21 cellular contexts compared by ENCODE assay signal in the genomic region with DNA sequence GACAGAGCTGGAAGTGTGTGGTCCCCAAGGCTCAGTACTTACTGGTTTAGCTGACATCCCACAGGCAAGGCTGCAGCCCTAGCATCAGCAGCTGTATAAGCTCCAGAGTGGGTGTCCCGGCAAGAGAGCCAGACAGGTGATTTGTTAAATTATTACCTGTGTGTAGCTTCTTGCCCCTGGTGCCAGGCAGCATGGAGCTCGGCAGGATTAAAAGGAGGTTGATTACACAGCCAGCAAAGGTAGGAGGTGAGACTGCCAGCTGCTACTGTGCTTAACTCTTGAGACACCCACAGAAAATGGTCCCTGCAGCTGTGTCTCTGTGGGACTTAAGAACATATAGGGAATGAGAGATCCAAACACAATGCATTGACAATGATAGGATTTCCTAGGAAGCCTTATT. TPM values are rescaled to one million over a fixed set of nuclear protein-coding genes. Genes with fewer than 3 reads are reported as not detected.
DNase-seq lines count a peak whose midpoint lies in the region; ATAC-seq, FAIRE-seq and TF ChIP-seq lines count a peak whose summit lies in the region.
"Had no signal": no experiment of that assay in that cellular context is flagged by ENCODE, and none has a peak within 500 bp of the region (broad histone marks: within the 10 kb centered on the region; RNA-seq: fewer than 3 reads in every experiment).

No MANE protein-coding gene starts in this region.

- H3K4me1 Mint-ChIP-seq in nephron = peaks cover 44% of the 10 kb centered on the region

- no peak overlapping the region for H3K4me3 Mint-ChIP-seq in nephron
- H3K4me3 Mint-ChIP-seq: HFFc6 had no signal

- no peak for FAIRE-seq in A549 (lab: Jason Lieb, UNC)
- FAIRE-seq: GM12892 had no signal

- H3K9me3 Mint-ChIP-seq in nephron = no peaks in the 10 kb centered on the region
- H3K9me3 Mint-ChIP-seq: HFFc6 had no signal

- H3K9me3 ChIP-seq in A549 (peaks cover 12% of the 10 kb centered on the region; the same call in 2 of the 3 replicates), colonic mucosa (no peaks in the 10 kb centered on the region), mucosa of descending colon (no peaks in the 10 kb centered on the region), ovary (no peaks in the 10 kb centered on the region), WERI-Rb-1 (ENCODE audit: severe bottlenecking) (no peaks in the 10 kb centered on the region), lower lobe of right lung (no peaks in the 10 kb centered on the region)
- H3K9me3 ChIP-seq: MG63 had no signal

- WGBS in A549 (ENCODE audit: missing lambda C conversion rate) = 50% methylated on average over 2 of the region's 2 CpGs
- 54 to 81% (median 74%) methylated on average over 2 of the region's 2 CpGs for WGBS in ovary, 3 donors

- H3K27ac ChIP-seq in A549 (peak overlapping the region; percentile 73 to 87), colonic mucosa (peak overlapping the region; percentile 19), ovary (no peak overlapping the region), WERI-Rb-1 (no peak overlapping the region), lower lobe of right lung (no peak overlapping the region)
- H3K27ac ChIP-seq: RWPE1 had no signal

- H3K4me1 ChIP-seq in A549 (peaks cover 96% of the 10 kb centered on the region), colonic mucosa (peaks cover 22% of the 10 kb centered on the region), mucosa of descending colon (ENCODE audit: low read depth) (peaks cover 44% of the 10 kb centered on the region), ovary (ENCODE audit: insufficient read depth) (no peaks in the 10 kb centered on the region), lower lobe of right lung (peaks cover 46% of the 10 kb centered on the region)

- intact Hi-C loops in colonic mucosa (cut with DNase I) (no loop called here), mucosa of descending colon (cut with DNase I, micrococcal nuclease) (no loop called here), ovary (cut with DNase I) (no loop called here), lower lobe of right lung (cut with DNase I) (no loop called here)

- H3K27ac Mint-ChIP-seq in nephron = peak overlapping the region in 2 of 3 experiments; percentile 21 to 56
- H3K27ac Mint-ChIP-seq: HFFc6 had no signal

- H3K4me2 ChIP-seq in A549 = peak overlapping the region; percentile 85

- TF ChIP-seq EP300 in A549 (IDR thresholded peaks at IDR 0.05) = no peak
- no peak for TF ChIP-seq EP300 in ovary (IDR thresholded peaks at IDR 0.05)

- no peaks in the 10 kb centered on the region for H3K27me3 Mint-ChIP-seq in nephron (ENCODE audit: low read depth)

- no peak for TF ChIP-seq RAD21 in A549 (conservative IDR thresholded peaks at IDR 0.05 in 1 of 2, IDR thresholded peaks at IDR 0.05 in 1 of 2)

- H3K36me3 Mint-ChIP-seq in nephron (ENCODE audit: low read depth) = no peaks in the 10 kb centered on the region

- TF ChIP-seq POLR2A in A549 (IDR thresholded peaks at IDR 0.05; ENCODE audit: low read length) (no peak), ovary (IDR thresholded peaks at IDR 0.05) (no peak)

- POLR2A ChIA-PET in A549 (lab: Yijun Ruan, JAX) = no interaction called here

- DNase-seq in A549 (ENCODE audit: low read depth in 1 of 2, low spot score in 1 of 2) (no peak), NCI-H69 (lab: John Stamatoyannopoulos, UW) (peak; percentile 96), colonic mucosa (no peak), mucosa of descending colon (no peak), ovary (no peak), WERI-Rb-1 (no peak), lower lobe of right lung (no peak)
- DNase-seq: C1 segment of cervical spinal cord, DMS 273 treated with DMSO at 0.1 percent for 48 hours, GDM1, GOT3, HFFc6, Karpas-422, MG63, NCI-H1092, NCI-H1694, NCI-H526 treated with DMSO at 0.1 percent for 48 hours, OCI-M1 had no signal

- CTCF ChIA-PET in A549 (lab: Yijun Ruan, JAX) = interaction anchor here (0.9 to 2.6 kb wide), 5 partner anchors 9 to 111 kb away, joined by 3 to 8 read pairs (median 5); no protein-coding TSS in a partner anchor

- ATAC-seq in A549 = 0 out of 6 replicates have a peak, but pooled peaks of 1 of the 2 experiments have one; percentile 6
- ATAC-seq in mucosa of descending colon = no peak
- no peak for ATAC-seq in lower lobe of right lung

- TF ChIP-seq CTCF in A549 (IDR thresholded peaks at IDR 0.05) (no peak), colonic mucosa (IDR thresholded peaks at IDR 0.05) (no peak), nephron (IDR thresholded peaks at IDR 0.05; ENCODE audit: unreplicated experiment in 3 of 3) (no peak), mucosa of descending colon (IDR thresholded peaks at IDR 0.05) (no peak), ovary (IDR thresholded peaks at IDR 0.05) (no peak), WERI-Rb-1 (IDR thresholded peaks at IDR 0.05; ENCODE audit: low read depth, low read length) (no peak), lower lobe of right lung (IDR thresholded peaks at IDR 0.05) (no peak)

- H3K4me3 ChIP-seq in A549 = no peak overlapping the region
- no peak overlapping the region for H3K4me3 ChIP-seq in colonic mucosa
- H3K4me3 ChIP-seq in mucosa of descending colon = no peak overlapping the region
- H3K4me3 ChIP-seq in ovary = no peak overlapping the region
- H3K4me3 ChIP-seq in WERI-Rb-1 (ENCODE audit: low read depth, low read length) = no peak overlapping the region
- H3K4me3 ChIP-seq in lower lobe of right lung = no peak overlapping the region
- H3K4me3 ChIP-seq: MG63 had no signal

- peak overlapping the region in 1 of 2 donors; percentile 66 for H3K9ac ChIP-seq in colonic mucosa (ENCODE audit: low read depth in 2 of 2, low read length in 2 of 2)

- H3K27me3 ChIP-seq in colonic mucosa (no peaks in the 10 kb centered on the region), ovary (no peaks in the 10 kb centered on the region), WERI-Rb-1 (ENCODE audit: insufficient read depth, low read depth, severe bottlenecking) (no peaks in the 10 kb centered on the region), lower lobe of right lung (ENCODE audit: low read depth) (no peaks in the 10 kb centered on the region)
- H3K27me3 ChIP-seq: MG63 had no signal

- H3K36me3 ChIP-seq in colonic mucosa = no peaks in the 10 kb centered on the region
- H3K36me3 ChIP-seq in mucosa of descending colon (ENCODE audit: low read depth) = no peaks in the 10 kb centered on the region
- H3K36me3 ChIP-seq in ovary = no peaks in the 10 kb centered on the region
- H3K36me3 ChIP-seq in WERI-Rb-1 = no peaks in the 10 kb centered on the region
- no peaks in the 10 kb centered on the region for H3K36me3 ChIP-seq in lower lobe of right lung
- H3K36me3 ChIP-seq: MG63 had no signal

TF ChIP-seq in A549, 52 proteins besides CTCF, POLR2A, EP300 and RAD21:
- TF ChIP-seq, protein P1, sequence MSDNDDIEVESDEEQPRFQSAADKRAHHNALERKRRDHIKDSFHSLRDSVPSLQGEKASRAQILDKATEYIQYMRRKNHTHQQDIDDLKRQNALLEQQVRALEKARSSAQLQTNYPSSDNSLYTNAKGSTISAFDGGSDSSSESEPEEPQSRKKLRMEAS (IDR thresholded peaks at IDR 0.05) = no peak
- TF ChIP-seq ZFP36 (IDR thresholded peaks at IDR 0.05; ENCODE audit: borderline replicate concordance, partially characterized antibody) (no peak), JUNB (IDR thresholded peaks at IDR 0.05) (no peak), BHLHE40 (IDR thresholded peaks at IDR 0.05; ENCODE audit: low read depth, low read length) (no peak)
TF ChIP-seq in A549: peak in this region for 0.

RNA-seq across cellular contexts. Expression of a gene that starts 54.2 kb away (rescaled TPM):
- polyA plus RNA-seq in A549 (2011; rRNA removed) (19.1 and 29.8 TPM in 2 replicates), A549 (2017; fragmentation: RNase III; extraction: RNeasy Plus Mini Kit Qiagen cat#74134 plus additional on column Dnase treatment) (6.6 to 8.1 TPM (median 7.5 TPM) in 3 replicates), ovary (10 to 100 TPM in 1 of 2 donors, 1 to 10 TPM in 1; 1.9 to 12.0 TPM)
- 4.2 and 4.5 TPM in 2 replicates for polyA plus RNA-seq in A549 (2012; cell fraction: cytosol; rRNA removed)
- polyA plus RNA-seq in A549 (2012; cell fraction: nucleus; rRNA removed) = 8.9 and 9.7 TPM in 2 replicates
- polyA minus RNA-seq in A549 (2011; rRNA and poly(A)+ RNA removed) = 81.7 and 91.3 TPM in 2 replicates
- total RNA-seq in colonic mucosa (10 to 100 TPM; 59.1 to 74.0 TPM), mucosa of descending colon (10 to 100 TPM; 52.9 to 96.0 (median 67.8) TPM), ovary (10 to 100 TPM in 4 of 7 donors, 1 to 10 TPM in 3; 7.1 to 47.1 (median 16.2) TPM), lower lobe of right lung (42.1 TPM)

Comparison
In these comparisons a context has a peak if more than half of its experiments do, and no peak if none do; other contexts are left out.
1. H3K27ac ChIP-seq: peak in A549 (2 of 2) and colonic mucosa (single experiment); none in ovary (0 of 2), WERI-Rb-1 (single experiment) and lower lobe of right lung (single experiment).